16 cellular contexts compared by ENCODE assay signal in genomic region chr5:161299053-161299452, GRCh38.
DNase-seq lines count a peak whose midpoint lies in the region; ATAC-seq and TF ChIP-seq lines count a peak whose summit lies in the region.
"Had no signal": no experiment of that assay in that cellular context is flagged by ENCODE, and none has a peak within 500 bp of the region (broad histone marks: within the 10 kb centered on the region; RNA-seq: fewer than 3 reads in every experiment).

No MANE protein-coding gene starts in this region.

- no peaks in the 10 kb centered on the region for H3K27me3 ChIP-seq in upper lobe of right lung
- H3K27me3 ChIP-seq: gastroesophageal sphincter, sigmoid colon had no signal

- H3K4me1 ChIP-seq in upper lobe of right lung, result no peaks in the 10 kb centered on the region
- H3K4me1 ChIP-seq: gastroesophageal sphincter, sigmoid colon had no signal

- no peak for TF ChIP-seq CTCF in upper lobe of right lung (IDR thresholded peaks at IDR 0.05)

- ATAC-seq in GM19395 (IDR thresholded peaks at IDR 0.05; ENCODE audit: unreplicated experiment), result peak; percentile 85
- ATAC-seq in HG02642 (IDR thresholded peaks at IDR 0.05; ENCODE audit: poor library complexity, unreplicated experiment), result peak; percentile 90
- peak; percentile 91 for ATAC-seq in HG03432 (IDR thresholded peaks at IDR 0.05; ENCODE audit: unreplicated experiment)
- ATAC-seq in upper lobe of right lung, result no peak
- ATAC-seq: gastroesophageal sphincter had no signal

- no peak overlapping the region for H3K27ac ChIP-seq in upper lobe of right lung
- H3K27ac ChIP-seq: gastroesophageal sphincter, sigmoid colon had no signal

- intact Hi-C loops in upper lobe of right lung (cut with DNase I), result no loop called here

- H3K36me3 ChIP-seq in upper lobe of right lung, result no peaks in the 10 kb centered on the region
- H3K36me3 ChIP-seq: gastroesophageal sphincter, sigmoid colon had no signal

- H3K9me3 ChIP-seq in upper lobe of right lung, result no peaks in the 10 kb centered on the region
- H3K9me3 ChIP-seq: gastroesophageal sphincter, sigmoid colon had no signal

- H3K4me3 ChIP-seq in upper lobe of right lung, result no peak overlapping the region
- H3K4me3 ChIP-seq: gastroesophageal sphincter, sigmoid colon had no signal

- DNase-seq in pons (ENCODE audit: low spot score) (peak; percentile 45), NCI-H2171 treated with DMSO at 0.1 percent for 48 hours (lab: John Stamatoyannopoulos, UW) (no peak), upper lobe of right lung (no peak), DMS153 treated with DMSO at 0.1 percent for 48 hours (lab: John Stamatoyannopoulos, UW; ENCODE audit: unreplicated experiment) (no peak)
- DNase-seq in central memory CD4-positive, alpha-beta T cell, result no peak
- DNase-seq: DMS 273 treated with DMSO at 0.1 percent for 48 hours; effector memory CD4-positive, alpha-beta T cell; naive B cell; NCI-H1105; NCI-H69; SIG-M5; sigmoid colon had no signal
